ENCODE assay signal across 1 cellular context in genomic region chr1:151540021-151540981, GRCh38.
TF ChIP-seq lines count a peak whose summit lies in the region.

A gene with protein sequence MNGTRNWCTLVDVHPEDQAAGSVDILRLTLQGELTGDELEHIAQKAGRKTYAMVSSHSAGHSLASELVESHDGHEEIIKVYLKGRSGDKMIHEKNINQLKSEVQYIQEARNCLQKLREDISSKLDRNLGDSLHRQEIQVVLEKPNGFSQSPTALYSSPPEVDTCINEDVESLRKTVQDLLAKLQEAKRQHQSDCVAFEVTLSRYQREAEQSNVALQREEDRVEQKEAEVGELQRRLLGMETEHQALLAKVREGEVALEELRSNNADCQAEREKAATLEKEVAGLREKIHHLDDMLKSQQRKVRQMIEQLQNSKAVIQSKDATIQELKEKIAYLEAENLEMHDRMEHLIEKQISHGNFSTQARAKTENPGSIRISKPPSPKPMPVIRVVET (plus strand): TSS chr1:151540309. CDS start chr1:151540367, 58 bp downstream.

TF ChIP-seq in HepG2, 621 proteins besides CTCF, POLR2A, EP300 and RAD21 (continued from another document and continues in another):
- TF ChIP-seq ZBTB20 (CRISPR knock-in tag; IDR thresholded peaks at IDR 0.05; ENCODE audit: borderline replicate concordance, low read depth) (no peak; the same call in 1 of the 2 replicates), ZNF572 (CRISPR knock-in tag; IDR thresholded peaks at IDR 0.05) (peak; percentile 87), POLR2AphosphoS5 (IDR thresholded peaks at IDR 0.05; ENCODE audit: low read depth, low read length) (peak; percentile 99), SNRNP70 (IDR thresholded peaks at IDR 0.05; ENCODE audit: low read depth, low read length) (no peak), LCORL (IDR thresholded peaks at IDR 0.05) (no peak), LCORL (CRISPR knock-in tag; IDR thresholded peaks at IDR 0.05) (0 out of 2 replicates have a peak, but pooled peaks have one; percentile 47), THRA (CRISPR knock-in tag; IDR thresholded peaks at IDR 0.05; ENCODE audit: borderline replicate concordance) (no peak), MTA1 (CRISPR knock-in tag; IDR thresholded peaks at IDR 0.05; ENCODE audit: borderline replicate concordance) (no peak), ZNF331 (CRISPR knock-in tag; IDR thresholded peaks at IDR 0.05) (no peak), MAF1 (CRISPR knock-in tag; IDR thresholded peaks at IDR 0.05; ENCODE audit: borderline replicate concordance) (peak; percentile 35; the same call in 1 of the 2 replicates), HNRNPUL1 (IDR thresholded peaks at IDR 0.05; ENCODE audit: low read depth, low read length) (no peak), ZNF776 (CRISPR knock-in tag; IDR thresholded peaks at IDR 0.05) (0 out of 2 replicates have a peak, but pooled peaks have one; percentile 77), KLF15 (CRISPR knock-in tag; IDR thresholded peaks at IDR 0.05; ENCODE audit: borderline replicate concordance) (peak; percentile 61; the same call in 1 of the 2 replicates), STAG1 (CRISPR knock-in tag; IDR thresholded peaks at IDR 0.05) (peak; percentile 15; the same call in 1 of the 2 replicates), ZSCAN20 (CRISPR knock-in tag; IDR thresholded peaks at IDR 0.05; ENCODE audit: borderline replicate concordance) (no peak), SIX1 (CRISPR knock-in tag; IDR thresholded peaks at IDR 0.05; ENCODE audit: borderline replicate concordance) (no peak), ATRX (CRISPR knock-in tag; IDR thresholded peaks at IDR 0.05; ENCODE audit: borderline replicate concordance) (no peak), TEAD3 (CRISPR knock-in tag; optimal IDR thresholded peaks at IDR 0.05; ENCODE audit: borderline replicate concordance) (no peak), GABPA (IDR thresholded peaks at IDR 0.05; ENCODE audit: low read depth, low read length) (no peak), GABPA (CRISPR knock-in tag; IDR thresholded peaks at IDR 0.05; ENCODE audit: low read depth) (no peak), SNAPC5 (CRISPR knock-in tag; IDR thresholded peaks at IDR 0.05; ENCODE audit: borderline replicate concordance) (no peak), ZBTB7A (CRISPR knock-in tag; IDR thresholded peaks at IDR 0.05) (no peak), KDM3A (CRISPR knock-in tag; IDR thresholded peaks at IDR 0.05; ENCODE audit: low read depth) (peak; percentile 38; the same call in 1 of the 2 replicates), CREB1 (IDR thresholded peaks at IDR 0.05) (no peak), CREB1 (CRISPR knock-in tag; IDR thresholded peaks at IDR 0.05) (0 out of 2 replicates have a peak, but pooled peaks have one; percentile 16), POLR2AphosphoS2 (IDR thresholded peaks at IDR 0.05; ENCODE audit: low read depth, low read length) (peak; percentile 58; the same call in 1 of the 2 replicates), ZNF883 (CRISPR knock-in tag; IDR thresholded peaks at IDR 0.05; ENCODE audit: not compliant biosample characterization) (no peak), NR2C2 (CRISPR knock-in tag; IDR thresholded peaks at IDR 0.05; ENCODE audit: borderline replicate concordance) (no peak), ZBTB42 (CRISPR knock-in tag; IDR thresholded peaks at IDR 0.05) (no peak), ZFP41 (CRISPR knock-in tag; IDR thresholded peaks at IDR 0.05; ENCODE audit: borderline replicate concordance) (no peak; the same call in 1 of the 2 replicates), DPF2 (CRISPR knock-in tag; IDR thresholded peaks at IDR 0.05; ENCODE audit: borderline replicate concordance, low read depth) (0 out of 2 replicates have a peak, but pooled peaks have one; percentile 6), TGIF2 (CRISPR knock-in tag; IDR thresholded peaks at IDR 0.05) (no peak; the same call in 1 of the 2 replicates), SUZ12 (IDR thresholded peaks at IDR 0.05; ENCODE audit: low read depth, low read length) (no peak), ZNF567 (CRISPR knock-in tag; IDR thresholded peaks at IDR 0.05; ENCODE audit: borderline replicate concordance) (no peak), MAFK (conservative IDR thresholded peaks at IDR 0.05 in 1 of 2, IDR thresholded peaks at IDR 0.05 in 1 of 2; ENCODE audit: low read length in 2 of 2) (no peak), RFX3 (CRISPR knock-in tag; IDR thresholded peaks at IDR 0.05) (no peak), ONECUT2 (CRISPR knock-in tag; IDR thresholded peaks at IDR 0.05) (no peak), KDM5B (CRISPR knock-in tag; IDR thresholded peaks at IDR 0.05; ENCODE audit: borderline replicate concordance) (peak; percentile 74), YEATS4 (CRISPR knock-in tag; IDR thresholded peaks at IDR 0.05; ENCODE audit: borderline replicate concordance) (peak; percentile 78), ZNF644 (CRISPR knock-in tag; IDR thresholded peaks at IDR 0.05; ENCODE audit: low read depth) (no peak), MTF2 (CRISPR knock-in tag; IDR thresholded peaks at IDR 0.05; ENCODE audit: borderline replicate concordance) (no peak), HNF1A (IDR thresholded peaks at IDR 0.05; ENCODE audit: low read depth) (no peak), HNF1A (CRISPR knock-in tag; IDR thresholded peaks at IDR 0.05; ENCODE audit: borderline replicate concordance) (no peak; the same call in 1 of the 2 replicates)
- TF ChIP-seq, protein P1, sequence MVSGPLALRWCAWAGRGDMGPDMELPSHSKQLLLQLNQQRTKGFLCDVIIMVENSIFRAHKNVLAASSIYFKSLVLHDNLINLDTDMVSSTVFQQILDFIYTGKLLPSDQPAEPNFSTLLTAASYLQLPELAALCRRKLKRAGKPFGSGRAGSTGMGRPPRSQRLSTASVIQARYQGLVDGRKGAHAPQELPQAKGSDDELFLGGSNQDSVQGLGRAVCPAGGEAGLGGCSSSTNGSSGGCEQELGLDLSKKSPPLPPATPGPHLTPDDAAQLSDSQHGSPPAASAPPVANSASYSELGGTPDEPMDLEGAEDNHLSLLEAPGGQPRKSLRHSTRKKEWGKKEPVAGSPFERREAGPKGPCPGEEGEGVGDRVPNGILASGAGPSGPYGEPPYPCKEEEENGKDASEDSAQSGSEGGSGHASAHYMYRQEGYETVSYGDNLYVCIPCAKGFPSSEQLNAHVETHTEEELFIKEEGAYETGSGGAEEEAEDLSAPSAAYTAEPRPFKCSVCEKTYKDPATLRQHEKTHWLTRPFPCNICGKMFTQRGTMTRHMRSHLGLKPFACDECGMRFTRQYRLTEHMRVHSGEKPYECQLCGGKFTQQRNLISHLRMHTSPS (CRISPR knock-in tag; IDR thresholded peaks at IDR 0.05; ENCODE audit: low read depth): no peak
- TF ChIP-seq, protein P2, sequence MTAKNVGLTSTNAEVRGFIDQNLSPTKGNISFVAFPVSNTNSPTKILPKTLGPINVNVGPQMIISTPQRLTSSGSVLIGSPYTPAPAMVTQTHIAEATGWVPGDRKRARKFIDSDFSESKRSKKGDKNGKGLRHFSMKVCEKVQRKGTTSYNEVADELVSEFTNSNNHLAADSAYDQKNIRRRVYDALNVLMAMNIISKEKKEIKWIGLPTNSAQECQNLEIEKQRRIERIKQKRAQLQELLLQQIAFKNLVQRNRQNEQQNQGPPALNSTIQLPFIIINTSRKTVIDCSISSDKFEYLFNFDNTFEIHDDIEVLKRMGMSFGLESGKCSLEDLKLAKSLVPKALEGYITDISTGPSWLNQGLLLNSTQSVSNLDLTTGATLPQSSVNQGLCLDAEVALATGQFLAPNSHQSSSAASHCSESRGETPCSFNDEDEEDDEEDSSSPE (CRISPR knock-in tag; IDR thresholded peaks at IDR 0.05): no peak; the same call in 1 of the 2 replicates
- TF ChIP-seq, protein P3, sequence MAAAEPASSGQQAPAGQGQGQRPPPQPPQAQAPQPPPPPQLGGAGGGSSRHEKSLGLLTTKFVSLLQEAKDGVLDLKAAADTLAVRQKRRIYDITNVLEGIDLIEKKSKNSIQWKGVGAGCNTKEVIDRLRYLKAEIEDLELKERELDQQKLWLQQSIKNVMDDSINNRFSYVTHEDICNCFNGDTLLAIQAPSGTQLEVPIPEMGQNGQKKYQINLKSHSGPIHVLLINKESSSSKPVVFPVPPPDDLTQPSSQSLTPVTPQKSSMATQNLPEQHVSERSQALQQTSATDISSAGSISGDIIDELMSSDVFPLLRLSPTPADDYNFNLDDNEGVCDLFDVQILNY (CRISPR knock-in tag; conservative IDR thresholded peaks at IDR 0.05): no peak; the same call in 1 of the 2 replicates
- TF ChIP-seq, protein P4, sequence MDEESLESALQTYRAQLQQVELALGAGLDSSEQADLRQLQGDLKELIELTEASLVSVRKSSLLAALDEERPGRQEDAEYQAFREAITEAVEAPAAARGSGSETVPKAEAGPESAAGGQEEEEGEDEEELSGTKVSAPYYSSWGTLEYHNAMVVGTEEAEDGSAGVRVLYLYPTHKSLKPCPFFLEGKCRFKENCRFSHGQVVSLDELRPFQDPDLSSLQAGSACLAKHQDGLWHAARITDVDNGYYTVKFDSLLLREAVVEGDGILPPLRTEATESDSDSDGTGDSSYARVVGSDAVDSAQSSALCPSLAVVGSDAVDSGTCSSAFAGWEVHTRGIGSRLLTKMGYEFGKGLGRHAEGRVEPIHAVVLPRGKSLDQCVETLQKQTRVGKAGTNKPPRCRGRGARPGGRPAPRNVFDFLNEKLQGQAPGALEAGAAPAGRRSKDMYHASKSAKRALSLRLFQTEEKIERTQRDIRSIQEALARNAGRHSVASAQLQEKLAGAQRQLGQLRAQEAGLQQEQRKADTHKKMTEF (CRISPR knock-in tag; IDR thresholded peaks at IDR 0.05): peak; percentile 80; the same call in 1 of the 2 replicates
- TF ChIP-seq, protein P5, sequence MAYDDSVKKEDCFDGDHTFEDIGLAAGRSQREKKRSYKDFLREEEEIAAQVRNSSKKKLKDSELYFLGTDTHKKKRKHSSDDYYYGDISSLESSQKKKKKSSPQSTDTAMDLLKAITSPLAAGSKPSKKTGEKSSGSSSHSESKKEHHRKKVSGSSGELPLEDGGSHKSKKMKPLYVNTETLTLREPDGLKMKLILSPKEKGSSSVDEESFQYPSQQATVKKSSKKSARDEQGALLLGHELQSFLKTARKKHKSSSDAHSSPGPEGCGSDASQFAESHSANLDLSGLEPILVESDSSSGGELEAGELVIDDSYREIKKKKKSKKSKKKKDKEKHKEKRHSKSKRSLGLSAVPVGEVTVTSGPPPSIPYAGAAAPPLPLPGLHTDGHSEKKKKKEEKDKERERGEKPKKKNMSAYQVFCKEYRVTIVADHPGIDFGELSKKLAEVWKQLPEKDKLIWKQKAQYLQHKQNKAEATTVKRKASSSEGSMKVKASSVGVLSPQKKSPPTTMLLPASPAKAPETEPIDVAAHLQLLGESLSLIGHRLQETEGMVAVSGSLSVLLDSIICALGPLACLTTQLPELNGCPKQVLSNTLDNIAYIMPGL (CRISPR knock-in tag; IDR thresholded peaks at IDR 0.05; ENCODE audit: borderline replicate concordance in 1 of 2, low read depth in 1 of 2): peak in 1 of 2 experiments; percentile 56; a peak in 1 of 4 replicates
- TF ChIP-seq, protein P6, sequence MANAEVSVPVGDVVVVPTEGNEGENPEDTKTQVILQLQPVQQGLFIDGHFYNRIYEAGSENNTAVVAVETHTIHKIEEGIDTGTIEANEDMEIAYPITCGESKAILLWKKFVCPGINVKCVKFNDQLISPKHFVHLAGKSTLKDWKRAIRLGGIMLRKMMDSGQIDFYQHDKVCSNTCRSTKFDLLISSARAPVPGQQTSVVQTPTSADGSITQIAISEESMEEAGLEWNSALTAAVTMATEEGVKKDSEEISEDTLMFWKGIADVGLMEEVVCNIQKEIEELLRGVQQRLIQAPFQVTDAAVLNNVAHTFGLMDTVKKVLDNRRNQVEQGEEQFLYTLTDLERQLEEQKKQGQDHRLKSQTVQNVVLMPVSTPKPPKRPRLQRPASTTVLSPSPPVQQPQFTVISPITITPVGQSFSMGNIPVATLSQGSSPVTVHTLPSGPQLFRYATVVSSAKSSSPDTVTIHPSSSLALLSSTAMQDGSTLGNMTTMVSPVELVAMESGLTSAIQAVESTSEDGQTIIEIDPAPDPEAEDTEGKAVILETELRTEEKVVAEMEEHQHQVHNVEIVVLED (CRISPR knock-in tag; IDR thresholded peaks at IDR 0.05; ENCODE audit: borderline replicate concordance): peak; percentile 52; the same call in 1 of the 2 replicates
